Comparison of ENCODE assay signal across 33 cellular contexts in genomic region chr2:28499298-28499697, GRCh38.
"Had no signal": no experiment of that assay in that cellular context is flagged by ENCODE, and none has a peak within 500 bp of the region (broad histone marks: within the 10 kb centered on the region; RNA-seq: fewer than 3 reads in every experiment).

No MANE protein-coding gene starts in this region.

- H3K4me1 ChIP-seq: adrenal gland, body of pancreas, breast epithelium had no signal

- FAIRE-seq: astrocyte had no signal

- H3K4me3 ChIP-seq: adrenal gland, body of pancreas, breast epithelium had no signal

- H3K36me3 ChIP-seq: adrenal gland, brain microvascular endothelial cell, breast epithelium had no signal

- H3K27ac ChIP-seq: adrenal gland, body of pancreas, brain microvascular endothelial cell, breast epithelium, VCaP had no signal

- ATAC-seq: activated CD8-positive, alpha-beta T cell treated with anti-CD3 and anti-CD28 coated beads for 36 hours; activated naive CD4-positive, alpha-beta T cell treated with anti-CD3 and anti-CD28 coated beads, Interleukin-2, amount 50 U/mL, for 72 hours; activated T-cell treated with anti-CD3 and anti-CD28 coated beads, Interleukin-2, amount 50 U/mL, for 4 hours; activated T-cell treated with anti-CD3 and anti-CD28 coated beads, Interleukin-2, amount 50 U/mL, for 72 hours; activated T-helper 17 cell treated with anti-CD3 and anti-CD28 coated beads, Interleukin-2, amount 50 U/mL, for 72 hours; body of pancreas had no signal

- H3K27me3 ChIP-seq: adrenal gland, body of pancreas, brain microvascular endothelial cell, breast epithelium had no signal

- H3K9me3 ChIP-seq: body of pancreas, breast epithelium had no signal

- DNase-seq: activated B cell treated with CpG ODN at 0.5 μM for 24 hours; activated CD4-positive, alpha-beta memory T cell treated with anti-CD3 and anti-CD28 coated beads for 36 hours; activated CD4-positive, alpha-beta T cell treated with anti-CD3 and anti-CD28 coated beads for 4 hours; activated CD4-positive, alpha-beta T cell treated with anti-CD3 and anti-CD28 coated beads, Interleukin-2, amount 10 ng/mL, durations not matched to agents 24 days and 14 days; activated CD4-positive, alpha-beta T cell treated with anti-CD3 and anti-CD28 coated beads, Interleukin-2, amount 50 U/mL, for 1 hour; activated CD4-positive, alpha-beta T cell treated with anti-CD3 and anti-CD28 coated beads, Interleukin-2, amount 50 U/mL, for 4 hours; activated CD4-positive, CD25-positive, alpha-beta regulatory T cell treated with anti-CD3 and anti-CD28 coated beads, Interleukin-2, amount 50 U/mL, for 72 hours; activated CD8-positive, alpha-beta memory T cell treated with anti-CD3 and anti-CD28 coated beads, Interleukin-2, amount 50 U/mL, for 4 hours; activated CD8-positive, alpha-beta T cell treated with anti-CD3 and anti-CD28 coated beads for 36 hours; activated effector memory CD4-positive, alpha-beta T cell treated with anti-CD3 and anti-CD28 coated beads, Interleukin-2, amount 50 U/mL, for 16 hours; activated gamma-delta T cell treated with Interleukin-2 at 50 U/mL for 16 hours; activated naive CD4-positive, alpha-beta T cell; activated naive CD4-positive, alpha-beta T cell treated with anti-CD3 and anti-CD28 coated beads for 36 hours; activated naive CD4-positive, alpha-beta T cell treated with anti-CD3 and anti-CD28 coated beads, Interleukin-2, amount 50 U/mL, for 16 hours; activated naive CD8-positive, alpha-beta T cell treated with anti-CD3 and anti-CD28 coated beads for 36 hours; activated T-cell treated with anti-CD3 and anti-CD28 coated beads for 4 hours; activated T-cell treated with anti-CD3 and anti-CD28 coated beads, Interleukin-2, amount 50 U/mL, for 1 hour; activated T-cell treated with anti-CD3 and anti-CD28 coated beads, Interleukin-2, amount 50 U/mL, for 4 hours; activated T-cell treated with anti-CD3 and anti-CD28 coated beads, Interleukin-2, amount 50 U/mL, for 72 hours; adrenal gland; amniotic stem cell; aorta; body of pancreas; brain microvascular endothelial cell; central memory CD4-positive, alpha-beta T cell; T-helper 1 cell; T-helper 2 cell; T-helper 9 cell had no signal
